In genomic region chr14:101380512-101380911, GRCh38 we compare ENCODE assay signal across 28 cellular contexts.
"Had no signal": no experiment of that assay in that cellular context is flagged by ENCODE, and none has a peak within 500 bp of the region (broad histone marks: within the 10 kb centered on the region; RNA-seq: fewer than 3 reads in every experiment).

No MANE protein-coding gene starts in this region.

- H3K79me2 ChIP-seq: parathyroid adenoma had no signal

- H3K4me1 ChIP-seq: neural progenitor cell, parathyroid adenoma, psoas muscle, right lobe of liver, stomach, thyroid gland, tibial nerve, uterus had no signal

- H3K27ac Mint-ChIP-seq: naive thymus-derived CD4-positive, alpha-beta T cell; natural killer cell; nephron; neural progenitor cell; progenitor cell of endocrine pancreas; stimulated activated effector memory CD8-positive, alpha-beta T cell treated with anti-CD3 and anti-CD28 coated beads, Interleukin-12 subunit alpha, Interleukin-12 subunit beta, amount 100 ng/mL, for 72 hours; stimulated activated naive B cell treated with anti-CD40 and anti-IgM and Interleukin-4, amounts not matched to agents 10 μg/mL and 1 μg/mL and 100 μg/mL, for 72 hours; stimulated activated naive CD8-positive, alpha-beta T cell treated with anti-CD3 and anti-CD28 coated beads, Interleukin-15, Interleukin-2, amounts not matched to agents 100 ng/mL and 50 ng/mL, for 24 hours; type B pancreatic cell had no signal

- H3K4me2 ChIP-seq: neural progenitor cell had no signal

- DNase-seq: naive thymus-derived CD4-positive, alpha-beta T cell; natural killer cell; occipital lobe; ovary; posterior cingulate gyrus; psoas muscle; right cardiac atrium; right lobe of liver; sigmoid colon; small intestine; stimulated activated CD4-positive, alpha-beta T cell treated with anti-CD3 and anti-CD28 coated beads, Interleukin-15, amount 100 ng/mL, for 24 hours; stimulated activated CD4-positive, alpha-beta T cell treated with anti-CD3 and anti-CD28 coated beads, Interleukin-2, amount 100 ng/mL, for 24 hours; stimulated activated CD4-positive, alpha-beta T cell treated with anti-CD3 and anti-CD28 coated beads, Interleukin-2, amount 100 ng/mL, for 48 hours; stimulated activated CD4-positive, alpha-beta T cell treated with anti-CD3 and anti-CD28 coated beads, Interleukin-4, amount 100 ng/mL, for 24 hours; stimulated activated naive B cell treated with anti-CD40 and anti-IgM and Interleukin-4, amounts not matched to agents 10 μg/mL and 1 μg/mL and 100 μg/mL, for 72 hours; stimulated activated naive CD4-positive, alpha-beta T cell treated with Interleukin-2 at 50 U/mL for 16 hours; stomach; thyroid gland; uterus had no signal

- H3K4me1 Mint-ChIP-seq: natural killer cell; nephron; neural progenitor cell; stimulated activated effector memory CD8-positive, alpha-beta T cell treated with anti-CD3 and anti-CD28 coated beads, Interleukin-12 subunit alpha, Interleukin-12 subunit beta, amount 100 ng/mL, for 72 hours; stimulated activated naive B cell treated with anti-CD40 and anti-IgM and Interleukin-4, amounts not matched to agents 10 μg/mL and 1 μg/mL and 100 μg/mL, for 72 hours had no signal

- H3K9me3 ChIP-seq: ovary, thyroid gland had no signal

- H3K4me3 ChIP-seq: neural progenitor cell, ovary, psoas muscle, right lobe of liver, sigmoid colon, stomach, thoracic aorta, thyroid gland, tibial nerve, uterus had no signal

- H3K4me3 Mint-ChIP-seq: naive thymus-derived CD4-positive, alpha-beta T cell; natural killer cell; nephron; neural progenitor cell; stimulated activated effector memory CD8-positive, alpha-beta T cell treated with anti-CD3 and anti-CD28 coated beads, Interleukin-12 subunit alpha, Interleukin-12 subunit beta, amount 100 ng/mL, for 72 hours; stimulated activated naive B cell treated with anti-CD40 and anti-IgM and Interleukin-4, amounts not matched to agents 10 μg/mL and 1 μg/mL and 100 μg/mL, for 72 hours; stimulated activated naive CD8-positive, alpha-beta T cell treated with anti-CD3 and anti-CD28 coated beads, Interleukin-15, Interleukin-2, amounts not matched to agents 100 ng/mL and 50 ng/mL, for 24 hours; type B pancreatic cell had no signal

- H3K9ac ChIP-seq: neural progenitor cell, parathyroid adenoma had no signal

- H3K36me3 ChIP-seq: ovary, right lobe of liver, sigmoid colon, stomach, thoracic aorta, thyroid gland, tibial nerve, uterus had no signal

- H2AFZ ChIP-seq: neural progenitor cell, parathyroid adenoma had no signal

- H3K27ac ChIP-seq: neural progenitor cell, ovary, parathyroid adenoma, psoas muscle, right lobe of liver, sigmoid colon, stomach, thoracic aorta, thyroid gland, tibial nerve, uterus had no signal

- ATAC-seq: naive thymus-derived CD4-positive, alpha-beta T cell; natural killer cell; psoas muscle; right cardiac atrium; right lobe of liver; stimulated activated effector memory CD8-positive, alpha-beta T cell treated with anti-CD3 and anti-CD28 coated beads, Interleukin-12 subunit alpha, Interleukin-12 subunit beta, amount 100 ng/mL, for 72 hours; stimulated activated naive B cell treated with anti-CD40 and anti-IgM and Interleukin-4, amounts not matched to agents 10 μg/mL and 1 μg/mL and 100 μg/mL, for 72 hours had no signal

- H3K27me3 ChIP-seq: neural progenitor cell, ovary, right lobe of liver, sigmoid colon, thyroid gland, tibial nerve, uterus had no signal

- H3K27me3 Mint-ChIP-seq: progenitor cell of endocrine pancreas had no signal

- H3K36me3 Mint-ChIP-seq: neural progenitor cell; stimulated activated effector memory CD8-positive, alpha-beta T cell treated with anti-CD3 and anti-CD28 coated beads, Interleukin-12 subunit alpha, Interleukin-12 subunit beta, amount 100 ng/mL, for 72 hours; stimulated activated naive B cell treated with anti-CD40 and anti-IgM and Interleukin-4, amounts not matched to agents 10 μg/mL and 1 μg/mL and 100 μg/mL, for 72 hours; type B pancreatic cell had no signal
